8 cellular contexts compared by ENCODE assay signal in genomic region chr3:119323401-119324107, GRCh38. TPM values are rescaled to one million over a fixed set of nuclear protein-coding genes. Genes with fewer than 3 reads are reported as not detected.
DNase-seq lines count a peak whose midpoint lies in the region; ATAC-seq and TF ChIP-seq lines count a peak whose summit lies in the region.

No MANE protein-coding gene starts in this region.

- H3K9me3 ChIP-seq in ascending aorta (no peaks in the 10 kb centered on the region), liver (ENCODE audit: control insufficient read depth in 4 of 4, low read length in 3 of 4) (no peaks in the 10 kb centered on the region), stomach (no peaks in the 10 kb centered on the region)

- TF ChIP-seq POLR2A in stomach (IDR thresholded peaks at IDR 0.05), result no peak

- no peaks in the 10 kb centered on the region for H3K36me3 ChIP-seq in ascending aorta
- H3K36me3 ChIP-seq in liver (ENCODE audit: control insufficient read depth in 4 of 4, insufficient read depth in 3 of 4, low read depth in 1 of 4, low read length in 3 of 4), result no peaks in the 10 kb centered on the region
- no peaks in the 10 kb centered on the region for H3K36me3 ChIP-seq in stomach

- intact Hi-C loops in ascending aorta (cut with DNase I) (loop anchor here (2.0 to 10.0 kb wide), 2 partner anchors 49 to 83 kb away; partner anchors contain the start of gene B4GALT4), stomach (cut with DNase I; ENCODE audit: low total_unique reads) (no loop called here)

- WGBS in liver, result 45% methylated on average over 18 of the region's 18 CpGs
- WGBS in stomach, 5 donors, result 42 to 49% (median 44%) methylated on average over 17 to 18 of the region's 18 CpGs

- no peak for TF ChIP-seq RAD21 in liver (IDR thresholded peaks at IDR 0.05)

- peaks cover 0 to 5% of the 10 kb centered on the region in 2 donors for H3K4me1 ChIP-seq in ascending aorta
- H3K4me1 ChIP-seq in liver (ENCODE audit: control insufficient read depth in 4 of 4, insufficient read depth in 4 of 4, low read length in 3 of 4), result peaks cover 0 to 8% (median 0%) of the 10 kb centered on the region in 4 donors
- H3K4me1 ChIP-seq in stomach, result peaks cover 6 to 33% (median 14%) of the 10 kb centered on the region in 4 donors

- DNase-seq in NCI-H2081 (lab: John Stamatoyannopoulos, UW) (peak; percentile 23 to 25), NCI-H2081 treated with DMSO at 0.1 percent for 48 hours (lab: John Stamatoyannopoulos, UW) (no peak), NCI-H2029 treated with DMSO at 0.1 percent for 48 hours (lab: John Stamatoyannopoulos, UW) (peak; percentile 22), ascending aorta (ENCODE audit: low spot score in 2 of 2) (no peak), stomach (no peak), NCI-H1436 treated with DMSO at 0.1 percent for 48 hours (lab: John Stamatoyannopoulos, UW) (no peak)

- no peak for TF ChIP-seq EP300 in stomach (IDR thresholded peaks at IDR 0.05)

- no peaks in the 10 kb centered on the region for H3K27me3 ChIP-seq in ascending aorta
- no peaks in the 10 kb centered on the region for H3K27me3 ChIP-seq in liver (ENCODE audit: control insufficient read depth in 4 of 4, insufficient read depth in 4 of 4, low read length in 3 of 4)
- H3K27me3 ChIP-seq in stomach, result no peaks in the 10 kb centered on the region

- ATAC-seq in HG02763 (IDR thresholded peaks at IDR 0.05; ENCODE audit: unreplicated experiment), result peak; percentile 19

- no peak for TF ChIP-seq CTCF in ascending aorta (IDR thresholded peaks at IDR 0.05)
- TF ChIP-seq CTCF in liver (IDR thresholded peaks at IDR 0.05; ENCODE audit: low read depth, low read length, missing input control), result no peak
- TF ChIP-seq CTCF in stomach (IDR thresholded peaks at IDR 0.05), result no peak

- H3K4me3 ChIP-seq in ascending aorta, result peak overlapping the region; percentile 67 to 83
- peak overlapping the region; percentile 53 to 64 (median 55) for H3K4me3 ChIP-seq in liver (ENCODE audit: low read depth in 1 of 3, low read length in 3 of 3)
- peak overlapping the region; percentile 54 to 67 (median 62) for H3K4me3 ChIP-seq in stomach

- H3K9ac ChIP-seq in liver (ENCODE audit: low read depth in 1 of 2, low read length in 2 of 2), result peak overlapping the region in 1 of 2 donors; percentile 1

- peak overlapping the region; percentile 97 to 99 for H3K27ac ChIP-seq in ascending aorta
- peak overlapping the region; percentile 27 to 71 for H3K27ac ChIP-seq in liver (ENCODE audit: low read depth in 1 of 2, low read length in 2 of 2)
- peak overlapping the region; percentile 84 to 94 (median 90) for H3K27ac ChIP-seq in stomach

TF ChIP-seq in liver, 16 proteins besides CTCF, POLR2A, EP300 and RAD21:
- TF ChIP-seq SP1 (IDR thresholded peaks at IDR 0.05) (no peak), TAF1 (conservative IDR thresholded peaks at IDR 0.05) (no peak), ZBTB33 (IDR thresholded peaks at IDR 0.05) (no peak), EGR1 (IDR thresholded peaks at IDR 0.05; ENCODE audit: low read depth in 2 of 2) (no peak), FOXA2 (IDR thresholded peaks at IDR 0.05) (no peak), MAX (IDR thresholded peaks at IDR 0.05) (no peak), RXRA (IDR thresholded peaks at IDR 0.05) (no peak), REST (IDR thresholded peaks at IDR 0.05) (no peak), HNF4A (conservative IDR thresholded peaks at IDR 0.05) (no peak), JUND (IDR thresholded peaks at IDR 0.05) (no peak)
TF ChIP-seq in liver: peak in this region for 0.

RNA-seq across cellular contexts. Expression of gene ARHGAP31, which starts 29.4 kb away (rescaled TPM):
- total RNA-seq in ascending aorta (31.4 TPM), liver (1 to 10 TPM; 3.6 to 4.6 TPM), stomach (100 to 1,000 TPM in 1 of 5 donors, 10 to 100 TPM in 2, 1 to 10 TPM in 2; 2.9 to 275 (median 14.1) TPM)
- polyA plus RNA-seq in liver (1 to 10 TPM in 1 of 2 donors, under 1 TPM in 1; 0.99 to 1.5 TPM), stomach (1 to 10 TPM; 1.2 to 2.6 (median 2.1) TPM)

Comparison
In these comparisons a context has a peak if more than half of its experiments do, and no peak if none do; other contexts are left out.
1. DNase-seq: peak in NCI-H2081 (2 of 2) and NCI-H2029 treated with DMSO at 0.1 percent for 48 hours (single experiment); none in NCI-H2081 treated with DMSO at 0.1 percent for 48 hours (single experiment), ascending aorta (0 of 2), stomach (single experiment) and NCI-H1436 treated with DMSO at 0.1 percent for 48 hours (single experiment).
2. Peak in every context shown above with its lines, with median percentiles within 50 percentile points of each other: H3K27ac ChIP-seq and H3K4me3 ChIP-seq.